ENCODE assay signal across 8 cellular contexts in genomic region chr17:1830288-1830687, GRCh38. TPM values are rescaled to one million over a fixed set of nuclear protein-coding genes. Genes with fewer than 3 reads are reported as not detected.
DNase-seq lines count a peak whose midpoint lies in the region; ATAC-seq and TF ChIP-seq lines count a peak whose summit lies in the region.

No MANE protein-coding gene starts in this region.

- H3K27ac ChIP-seq in stomach: peak overlapping the region; percentile 86 to 92 (median 91)

- peaks cover 15 to 49% (median 35%) of the 10 kb centered on the region in 4 donors for H3K4me1 ChIP-seq in stomach

- no peaks in the 10 kb centered on the region for H3K9me3 ChIP-seq in stomach

- intact Hi-C loops in stomach (cut with DNase I; ENCODE audit: low total_unique reads): no loop called here

- no peaks in the 10 kb centered on the region for H3K27me3 ChIP-seq in stomach

- no peak for ATAC-seq in GM21526 (IDR thresholded peaks at IDR 0.05; ENCODE audit: low FRiP score, unreplicated experiment)

- H3K4me3 ChIP-seq in astrocyte of the spinal cord (ENCODE audit: low read depth, low read length) (peak overlapping the region; percentile 60), stomach (peak overlapping the region; percentile 76 to 94 (median 89))

- DNase-seq in activated gamma-delta T cell treated with Interleukin-2 at 50 U/mL for 16 hours (peak; percentile 10), activated gamma-delta T cell (lab: John Stamatoyannopoulos, UW) (no peak), NCI-H82 treated with DMSO at 0.1 percent for 48 hours (lab: John Stamatoyannopoulos, UW; ENCODE audit: unreplicated experiment) (peak; percentile 37), astrocyte of the spinal cord (ENCODE audit: low read depth, low spot score) (peak; percentile 14), left kidney (ENCODE audit: low read depth, low spot score) (peak; percentile 49), stomach (no peak), NCI-H524 treated with DMSO at 0.1 percent for 48 hours (lab: John Stamatoyannopoulos, UW) (no peak)

- no peak for TF ChIP-seq POLR2A in stomach (IDR thresholded peaks at IDR 0.05)

- TF ChIP-seq CTCF in astrocyte of the spinal cord (IDR thresholded peaks at IDR 0.05; ENCODE audit: low read depth, low read length) (no peak), stomach (IDR thresholded peaks at IDR 0.05) (no peak)

- WGBS in stomach, 5 donors: 0 to 1% (median 1%) methylated on average over 11 of the region's 11 CpGs

- no peak for TF ChIP-seq EP300 in stomach (IDR thresholded peaks at IDR 0.05)

- H3K36me3 ChIP-seq in stomach: peaks cover 0 to 42% (median 29%) of the 10 kb centered on the region in 4 donors

- in situ Hi-C loops in astrocyte of the spinal cord (cut with HindIII; ENCODE audit: low sequenced_read_pairs): no loop called here

RNA-seq across cellular contexts. Expression of gene RPA1, which starts 0.5 kb away (rescaled TPM):
- total RNA-seq in stomach: 10 to 100 TPM; 10.3 to 57.5 (median 27.7) TPM
- polyA plus RNA-seq in stomach: 10 to 100 TPM; 14.9 to 24.7 (median 22.9) TPM

RNA-seq across cellular contexts. Expression of gene SMYD4, which starts 0.6 kb away (rescaled TPM):
- total RNA-seq in stomach: 10 to 100 TPM in 3 of 5 donors, 1 to 10 TPM in 2; 4.7 to 21.0 (median 12.1) TPM
- polyA plus RNA-seq in stomach: 1 to 10 TPM; 2.7 to 6.6 (median 3.8) TPM

Comparison
In these comparisons a context has a peak if more than half of its experiments do, and no peak if none do; other contexts are left out.
1. DNase-seq: peak in activated gamma-delta T cell treated with Interleukin-2 at 50 U/mL for 16 hours (single experiment), NCI-H82 treated with DMSO at 0.1 percent for 48 hours (single experiment), astrocyte of the spinal cord (single experiment) and left kidney (single experiment); none in activated gamma-delta T cell (single experiment), stomach (single experiment) and NCI-H524 treated with DMSO at 0.1 percent for 48 hours (single experiment).